1 cellular context compared by ENCODE assay signal in genomic region chr7:155734445-155734809, GRCh38.
TF ChIP-seq lines count a peak whose summit lies in the region.

No MANE protein-coding gene starts in this region.

TF ChIP-seq in HepG2, 621 proteins besides CTCF, POLR2A, EP300 and RAD21:
- TF ChIP-seq MAZ (IDR thresholded peaks at IDR 0.05; ENCODE audit: borderline replicate concordance, low read depth, low read length) (no peak), MAZ (CRISPR knock-in tag; IDR thresholded peaks at IDR 0.05; ENCODE audit: low read depth) (no peak), TEAD3 (CRISPR knock-in tag; optimal IDR thresholded peaks at IDR 0.05; ENCODE audit: borderline replicate concordance) (no peak), ATF7-NPFF (CRISPR knock-in tag; IDR thresholded peaks at IDR 0.05; ENCODE audit: low read depth) (no peak), ZNF280D (CRISPR knock-in tag; IDR thresholded peaks at IDR 0.05) (no peak), EED (CRISPR knock-in tag; IDR thresholded peaks at IDR 0.05) (no peak), ZFYVE20 (CRISPR knock-in tag; IDR thresholded peaks at IDR 0.05; ENCODE audit: borderline replicate concordance, low read depth) (no peak), ZNF850 (CRISPR knock-in tag; conservative IDR thresholded peaks at IDR 0.05) (no peak), GTF2F1 (IDR thresholded peaks at IDR 0.05; ENCODE audit: low read length) (no peak), CHD2 (IDR thresholded peaks at IDR 0.05; ENCODE audit: low read depth, low read length) (no peak), ZEB1 (IDR thresholded peaks at IDR 0.05; ENCODE audit: insufficient replicate concordance, low read depth) (no peak), CHD4 (IDR thresholded peaks at IDR 0.05; ENCODE audit: borderline replicate concordance, low read length) (no peak), RXRA (CRISPR knock-in tag; IDR thresholded peaks at IDR 0.05) (no peak), ZNF703 (CRISPR knock-in tag; IDR thresholded peaks at IDR 0.05; ENCODE audit: borderline replicate concordance) (no peak), SP4 (CRISPR knock-in tag; IDR thresholded peaks at IDR 0.05) (no peak), ZNF503 (CRISPR knock-in tag; IDR thresholded peaks at IDR 0.05) (no peak), ZNF382 (CRISPR knock-in tag; IDR thresholded peaks at IDR 0.05; ENCODE audit: borderline replicate concordance) (no peak), ARNT2 (CRISPR knock-in tag; IDR thresholded peaks at IDR 0.05; ENCODE audit: low read depth) (no peak)
